Comparison of ENCODE assay signal across 9 cellular contexts in the genomic region with DNA sequence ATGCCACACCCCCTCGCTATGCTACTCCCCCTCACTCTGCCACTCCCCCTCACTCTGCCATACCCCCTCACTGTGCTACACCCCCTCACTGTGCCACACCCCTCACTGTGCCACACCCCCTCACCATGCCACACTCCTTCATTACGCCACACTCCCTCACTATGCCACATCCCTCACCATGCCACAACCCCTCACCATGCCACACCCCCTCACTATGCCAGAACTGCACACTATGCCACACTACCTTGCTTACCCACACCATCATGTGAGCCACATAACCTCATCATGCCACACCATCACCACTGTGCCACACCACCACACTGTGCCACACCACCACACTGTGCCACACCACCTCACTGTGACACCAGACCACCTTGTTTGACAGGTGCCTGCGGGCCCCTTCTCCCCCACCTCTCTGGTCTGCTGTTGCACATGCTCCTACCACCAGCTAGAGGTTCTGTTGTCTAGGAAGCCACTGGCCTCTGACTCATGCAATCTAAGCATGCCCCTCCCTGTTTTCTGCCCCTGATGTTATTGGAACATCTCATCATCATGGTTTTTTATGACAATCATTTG. TPM values are rescaled to one million over a fixed set of nuclear protein-coding genes. Genes with fewer than 3 reads are reported as not detected.
DNase-seq lines count a peak whose midpoint lies in the region; ATAC-seq and TF ChIP-seq lines count a peak whose summit lies in the region.
"Had no signal": no experiment of that assay in that cellular context is flagged by ENCODE, and none has a peak within 500 bp of the region (broad histone marks: within the 10 kb centered on the region; RNA-seq: fewer than 3 reads in every experiment).

No MANE protein-coding gene starts in this region.

- no peaks in the 10 kb centered on the region for H3K36me3 ChIP-seq in prostate gland

- 95% methylated on average over 3 of the region's 3 CpGs for WGBS in prostate gland

- H3K27me3 Mint-ChIP-seq in activated T-helper 2 cell treated with anti-CD3 and anti-CD28 coated beads, Interferon-gamma antibody, Interleukin-2, Interleukin-4, amounts not matched to agents 10 μg/mL and 5 μg/mL and 100 μg/mL, durations not matched to agents 14 hours and 24 hours and 36 hours (ENCODE audit: low read depth) = no peaks in the 10 kb centered on the region

- peak; percentile 81 for DNase-seq in A172 (ENCODE audit: low spot score)
- DNase-seq in HPDE6-E6E7 (ENCODE audit: extremely low spot score) = peak; percentile 51
- peak; percentile 24 for DNase-seq in activated T-helper 2 cell treated with anti-CD3 and anti-CD28 coated beads, Interferon-gamma antibody, Interleukin-2, Interleukin-4, amounts not matched to agents 10 μg/mL and 5 μg/mL and 100 μg/mL, durations not matched to agents 14 hours and 24 hours and 36 hours (ENCODE audit: low spot score)
- DNase-seq in islet precursor cell = peak; percentile 41
- no peak for DNase-seq in prostate gland (ENCODE audit: low spot score)
- no peak for DNase-seq in germinal center (ENCODE audit: low spot score)

- peak overlapping the region; percentile 67 for H3K27ac Mint-ChIP-seq in activated T-helper 2 cell treated with anti-CD3 and anti-CD28 coated beads, Interferon-gamma antibody, Interleukin-2, Interleukin-4, amounts not matched to agents 10 μg/mL and 5 μg/mL and 100 μg/mL, durations not matched to agents 14 hours and 24 hours and 36 hours
- H3K27ac Mint-ChIP-seq: nephron had no signal

- intact Hi-C loops in activated T-helper 2 cell treated with anti-CD3 and anti-CD28 coated beads, Interferon-gamma antibody, Interleukin-2, Interleukin-4, amounts not matched to agents 10 μg/mL and 5 μg/mL and 100 μg/mL, durations not matched to agents 14 hours and 24 hours and 36 hours (cut with micrococcal nuclease) = loop anchor here (5.0 kb wide), 3 partner anchors 128 to 872 kb away; no protein-coding TSS in a partner anchor
- intact Hi-C loops in prostate gland (cut with DNase I) = no loop called here

- no peaks in the 10 kb centered on the region for H3K4me1 ChIP-seq in prostate gland (replicated peaks)

- H3K9me3 Mint-ChIP-seq in activated T-helper 2 cell treated with anti-CD3 and anti-CD28 coated beads, Interferon-gamma antibody, Interleukin-2, Interleukin-4, amounts not matched to agents 10 μg/mL and 5 μg/mL and 100 μg/mL, durations not matched to agents 14 hours and 24 hours and 36 hours = no peaks in the 10 kb centered on the region
- H3K9me3 Mint-ChIP-seq: nephron had no signal

- H3K9me3 ChIP-seq in prostate gland = no peaks in the 10 kb centered on the region

- H3K36me3 Mint-ChIP-seq in activated T-helper 2 cell treated with anti-CD3 and anti-CD28 coated beads, Interferon-gamma antibody, Interleukin-2, Interleukin-4, amounts not matched to agents 10 μg/mL and 5 μg/mL and 100 μg/mL, durations not matched to agents 14 hours and 24 hours and 36 hours (ENCODE audit: low read depth) = no peaks in the 10 kb centered on the region

- peaks cover 68% of the 10 kb centered on the region for H3K4me1 Mint-ChIP-seq in activated T-helper 2 cell treated with anti-CD3 and anti-CD28 coated beads, Interferon-gamma antibody, Interleukin-2, Interleukin-4, amounts not matched to agents 10 μg/mL and 5 μg/mL and 100 μg/mL, durations not matched to agents 14 hours and 24 hours and 36 hours (ENCODE audit: low read depth)

- no peak for TF ChIP-seq CTCF in prostate gland (IDR thresholded peaks at IDR 0.05)

- H3K4me3 Mint-ChIP-seq in activated T-helper 2 cell treated with anti-CD3 and anti-CD28 coated beads, Interferon-gamma antibody, Interleukin-2, Interleukin-4, amounts not matched to agents 10 μg/mL and 5 μg/mL and 100 μg/mL, durations not matched to agents 14 hours and 24 hours and 36 hours (ENCODE audit: low read depth) = no peak overlapping the region
- H3K4me3 Mint-ChIP-seq: nephron had no signal

- ATAC-seq in GM21576 (IDR thresholded peaks at IDR 0.05; ENCODE audit: unreplicated experiment) = no peak
- no peak for ATAC-seq in HG02973 (IDR thresholded peaks at IDR 0.05; ENCODE audit: unreplicated experiment)

- no peak for TF ChIP-seq POLR2A in prostate gland (IDR thresholded peaks at IDR 0.05)

- no peak overlapping the region for H3K27ac ChIP-seq in prostate gland

- no peaks in the 10 kb centered on the region for H3K27me3 ChIP-seq in prostate gland (replicated peaks; ENCODE audit: insufficient read depth)

- no peak overlapping the region for H3K4me3 ChIP-seq in prostate gland

RNA-seq across cellular contexts. Expression of a gene that starts 22.0 kb away (rescaled TPM):
- 6.4 and 6.9 TPM in 2 replicates for total RNA-seq in A172 (2014; rRNA removed; shearing (Covaris generic))
- total RNA-seq in activated T-helper 2 cell treated with anti-CD3 and anti-CD28 coated beads, Interferon-gamma antibody, Interleukin-2, Interleukin-4, amounts not matched to agents 10 μg/mL and 5 μg/mL and 100 μg/mL, durations not matched to agents 14 hours and 24 hours and 36 hours = not detected in 2 replicates
- total RNA-seq in prostate gland = not detected

Comparison
In these comparisons a context has a peak if more than half of its experiments do, and no peak if none do; other contexts are left out.
1. DNase-seq: peak in A172 (single experiment), HPDE6-E6E7 (single experiment), activated T-helper 2 cell treated with anti-CD3 and anti-CD28 coated beads, Interferon-gamma antibody, Interleukin-2, Interleukin-4, amounts not matched to agents 10 μg/mL and 5 μg/mL and 100 μg/mL, durations not matched to agents 14 hours and 24 hours and 36 hours (single experiment) and islet precursor cell (single experiment); none in prostate gland (single experiment) and germinal center (single experiment).